ENCODE assay signal across 27 cellular contexts in genomic region chr5:142398719-142399034, GRCh38.
"Had no signal": no experiment of that assay in that cellular context is flagged by ENCODE, and none has a peak within 500 bp of the region (broad histone marks: within the 10 kb centered on the region; RNA-seq: fewer than 3 reads in every experiment).

No MANE protein-coding gene starts in this region.

- H3K27me3 ChIP-seq: ascending aorta, Peyer's patch had no signal

- DNase-seq: activated CD4-positive, alpha-beta T cell treated with anti-CD3 and anti-CD28 coated beads for 36 hours; activated CD4-positive, alpha-beta T cell treated with anti-CD3 and anti-CD28 coated beads, Interleukin-2, amount 10 ng/mL, durations not matched to agents 7 days and 5 days; activated CD4-positive, alpha-beta T cell treated with anti-CD3 and anti-CD28 coated beads, Interleukin-2, amount 50 U/mL, for 48 hours; activated CD8-positive, alpha-beta T cell treated with anti-CD3 and anti-CD28 coated beads, Interleukin-2, amount 10 ng/mL, durations not matched to agents 7 days and 5 days; activated gamma-delta T cell; activated naive CD4-positive, alpha-beta T cell treated with Interleukin-2 at 50 U/mL for 16 hours; activated naive CD8-positive, alpha-beta T cell treated with anti-CD3 and anti-CD28 coated beads, Interleukin-2, amount 10 ng/mL, durations not matched to agents 7 days and 5 days; activated T-cell treated with anti-CD3 and anti-CD28 coated beads, Interleukin-2, amount 50 U/mL, for 24 hours; amygdala; MM.1S; MV-4-11; NCI-H1092; NCI-H146; NCI-H187; NCI-H2029 treated with DMSO at 0.1 percent for 48 hours; NCI-H2107; NCI-H2171; NCI-H510A; NCI-H526; NCI-H748 treated with DMSO at 0.1 percent for 48 hours; NK-92 treated with Interleukin-12 subunit alpha and Interleukin-12 subunit beta, amount 100 ng/mL, for 24 hours; PC-3; Peyer's patch; RPMI8226; T1000 had no signal

- H3K9ac ChIP-seq: KMS-11 had no signal

- H3K27ac ChIP-seq: ascending aorta, KMS-11, Peyer's patch had no signal

- H3K4me2 ChIP-seq: KMS-11 had no signal

- ATAC-seq: activated CD4-positive, alpha-beta T cell treated with anti-CD3 and anti-CD28 coated beads for 36 hours; activated CD8-positive, alpha-beta T cell treated with anti-CD3 and anti-CD28 coated beads, Interleukin-2, amount 10 ng/mL, durations not matched to agents 7 days and 5 days; PC-3 had no signal

- H3K4me3 ChIP-seq: ascending aorta, Peyer's patch had no signal

- H3K4me1 ChIP-seq: ascending aorta, Peyer's patch had no signal

- H3K36me3 ChIP-seq: ascending aorta, Peyer's patch had no signal
